Comparison of ENCODE assay signal across 8 cellular contexts in the genomic region with DNA sequence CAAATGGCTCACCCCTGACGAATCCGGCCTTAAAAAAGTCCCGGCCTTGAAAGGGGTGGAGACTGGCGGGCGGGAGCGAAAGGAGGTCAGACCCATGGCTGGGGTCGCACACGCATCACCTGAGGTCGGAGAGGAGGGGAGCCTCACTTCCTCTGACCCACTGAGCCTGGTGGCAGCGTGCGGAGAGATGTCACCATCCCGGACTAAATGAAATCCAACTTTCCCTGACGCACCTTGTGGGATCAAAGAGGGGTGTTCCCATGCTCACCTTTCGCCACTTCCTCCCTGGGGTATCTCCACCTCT.
A peak's percentile ranks its signal among the peaks of the same experiment; 100 is the strongest.
DNase-seq lines count a peak whose midpoint lies in the region; ATAC-seq lines count a peak whose summit lies in the region.

No MANE protein-coding gene starts in this region.

- H3K9ac ChIP-seq in BLaER1 treated with 17β-estradiol and CSF1 and Interleukin-3, amounts not matched to agents 10 nM and 100 nM, result peak overlapping the region; percentile 80 to 90 (median 87)

- H3K4me3 Mint-ChIP-seq in central memory CD8-positive, alpha-beta T cell, result peak overlapping the region; percentile 95

- peaks cover 0 to 37% (median 28%) of the 10 kb centered on the region in 11 experiments; a peak in 17 of 22 replicates for H4K20me1 ChIP-seq in BLaER1 treated with 17β-estradiol and CSF1 and Interleukin-3, amounts not matched to agents 10 nM and 100 nM

- peak overlapping the region; percentile 79 to 98 (median 88) for H3K4me3 ChIP-seq in BLaER1 treated with 17β-estradiol and CSF1 and Interleukin-3, amounts not matched to agents 10 nM and 100 nM
- H3K4me3 ChIP-seq in muscle layer of duodenum (ENCODE audit: low read depth in 1 of 2, low read length in 2 of 2), result peak overlapping the region; percentile 78 to 80

- DNase-seq in LoVo (ENCODE audit: low spot score), result peak; percentile 55
- no peak for DNase-seq in central memory CD8-positive, alpha-beta T cell (ENCODE audit: low spot score in 2 of 2)
- DNase-seq in NCI-H1930 (lab: John Stamatoyannopoulos, UW), result no peak
- DNase-seq in NCI-H1048 (lab: John Stamatoyannopoulos, UW), result no peak
- no peak for DNase-seq in NOMO-1 (lab: John Stamatoyannopoulos, UW; ENCODE audit: unreplicated experiment in 2 of 2)

- peak overlapping the region; percentile 82 to 99 (median 93) for H3K4me2 ChIP-seq in BLaER1 treated with 17β-estradiol and CSF1 and Interleukin-3, amounts not matched to agents 10 nM and 100 nM

- H3K27me3 ChIP-seq in BLaER1 treated with 17β-estradiol and CSF1 and Interleukin-3, amounts not matched to agents 10 nM and 100 nM, result no peaks in the 10 kb centered on the region
- H3K27me3 ChIP-seq in muscle layer of duodenum (ENCODE audit: low read depth, low read length), result no peaks in the 10 kb centered on the region

- H3K4me1 ChIP-seq in BLaER1 treated with 17β-estradiol and CSF1 and Interleukin-3, amounts not matched to agents 10 nM and 100 nM, result peaks cover 52 to 80% (median 75%) of the 10 kb centered on the region in 10 experiments
- peaks cover 22 to 36% of the 10 kb centered on the region in 2 donors for H3K4me1 ChIP-seq in muscle layer of duodenum (ENCODE audit: control insufficient read depth in 1 of 2, insufficient read depth in 2 of 2, low read length in 2 of 2)

- no peaks in the 10 kb centered on the region for H3K9me3 ChIP-seq in BLaER1 treated with 17β-estradiol and CSF1 and Interleukin-3, amounts not matched to agents 10 nM and 100 nM (replicated peaks in 1 of 11)
- no peaks in the 10 kb centered on the region for H3K9me3 ChIP-seq in muscle layer of duodenum (ENCODE audit: control insufficient read depth in 1 of 2, low read length in 2 of 2)

- peak overlapping the region in 10 of 11 experiments; percentile 75 to 89 (median 82); a peak in 19 of 22 replicates for H3K27ac ChIP-seq in BLaER1 treated with 17β-estradiol and CSF1 and Interleukin-3, amounts not matched to agents 10 nM and 100 nM
- H3K27ac ChIP-seq in muscle layer of duodenum (ENCODE audit: low read length), result peak overlapping the region; percentile 52

- no peaks in the 10 kb centered on the region for H3K27me3 Mint-ChIP-seq in central memory CD8-positive, alpha-beta T cell

- H3K36me3 ChIP-seq in BLaER1 treated with 17β-estradiol and CSF1 and Interleukin-3, amounts not matched to agents 10 nM and 100 nM, result peaks cover 7 to 23% (median 18%) of the 10 kb centered on the region in 11 experiments; a peak in 21 of 22 replicates
- peaks cover 0 to 8% of the 10 kb centered on the region in 2 donors for H3K36me3 ChIP-seq in muscle layer of duodenum (ENCODE audit: control insufficient read depth in 1 of 2, insufficient read depth in 2 of 2, low read length in 2 of 2)

- ATAC-seq in central memory CD8-positive, alpha-beta T cell (replicated peaks; ENCODE audit: extremely low read depth, poor library complexity, severe bottlenecking), result no peak
- no peak for ATAC-seq in GM18909 (IDR thresholded peaks at IDR 0.05; ENCODE audit: poor library complexity, unreplicated experiment)

- H3K9me3 Mint-ChIP-seq in central memory CD8-positive, alpha-beta T cell, result no peaks in the 10 kb centered on the region

- peaks cover 48% of the 10 kb centered on the region for H3K4me1 Mint-ChIP-seq in central memory CD8-positive, alpha-beta T cell

- H3K36me3 Mint-ChIP-seq in central memory CD8-positive, alpha-beta T cell (ENCODE audit: insufficient read depth), result peaks cover 15% of the 10 kb centered on the region

- H3K27ac Mint-ChIP-seq in central memory CD8-positive, alpha-beta T cell (ENCODE audit: low read depth), result peak overlapping the region; percentile 80
